ENCODE assay signal across 9 cellular contexts in the genomic region with DNA sequence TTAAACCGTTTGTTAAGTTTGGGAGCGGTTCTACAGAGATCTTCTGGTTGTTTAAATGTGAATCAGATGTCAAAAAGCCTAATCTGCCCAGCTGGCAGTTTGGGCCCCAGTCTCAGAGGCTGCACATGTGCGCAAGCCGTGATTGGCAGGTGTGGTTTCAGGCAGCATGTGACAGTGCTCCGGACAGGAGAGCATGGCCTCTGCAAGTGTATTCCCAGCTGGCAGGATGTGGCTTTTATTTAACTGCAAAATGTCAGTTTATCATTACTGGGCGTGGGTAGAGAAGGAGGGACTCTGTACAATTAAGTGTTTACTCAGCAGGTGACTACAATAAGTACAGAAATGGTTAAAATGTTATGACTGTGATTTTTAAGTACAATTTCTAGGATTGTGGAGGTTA.
DNase-seq lines count a peak whose midpoint lies in the region; ATAC-seq, FAIRE-seq and TF ChIP-seq lines count a peak whose summit lies in the region.
"Had no signal": no experiment of that assay in that cellular context is flagged by ENCODE, and none has a peak within 500 bp of the region (broad histone marks: within the 10 kb centered on the region; RNA-seq: fewer than 3 reads in every experiment).

No MANE protein-coding gene starts in this region.

- no peak overlapping the region for H3K4me3 ChIP-seq in kidney (ENCODE audit: low read length in 2 of 2)

- CTCF ChIA-PET in GM10248 (lab: Yijun Ruan, JAX), result no interaction called here

- no peak for TF ChIP-seq CTCF in GM10248 (IDR thresholded peaks at IDR 0.05; ENCODE audit: control extremely low read depth, extremely low read depth, low read depth, missing control alignments)
- no peak for TF ChIP-seq CTCF in kidney (IDR thresholded peaks at IDR 0.05; ENCODE audit: borderline replicate concordance, extremely low read depth, insufficient read depth)

- intact Hi-C loops in kidney (cut with DNase I), result no loop called here

- POLR2A ChIA-PET in GM10248 (lab: Yijun Ruan, JAX), result no interaction called here

- peaks cover 3 to 23% of the 10 kb centered on the region in 2 donors for H3K4me1 ChIP-seq in kidney (ENCODE audit: control insufficient read depth in 1 of 2, insufficient read depth in 1 of 2, low read depth in 1 of 2, low read length in 2 of 2)

- DNase-seq in GM10248 (ENCODE audit: extremely low spot score), result peak; percentile 45
- DNase-seq in T follicular helper cell (ENCODE audit: low read depth), result peak; percentile 3
- DNase-seq in kidney, result peak; percentile 66
- DNase-seq in cerebellar nuclear complex (lab: John Stamatoyannopoulos, UW), result no peak
- DNase-seq in retina, result no peak

- H3K27ac ChIP-seq in kidney (ENCODE audit: low read depth in 2 of 2, low read length in 2 of 2), result no peak overlapping the region

- ATAC-seq in GM21367 (IDR thresholded peaks at IDR 0.05; ENCODE audit: unreplicated experiment), result peak; percentile 63
- ATAC-seq in HG03571 (IDR thresholded peaks at IDR 0.05; ENCODE audit: unreplicated experiment), result peak; percentile 69
- ATAC-seq in esophagus mucosa, result no peak

- FAIRE-seq in kidney (lab: Jason Lieb, UNC), result no peak
- FAIRE-seq: TTC549 had no signal

- no peaks in the 10 kb centered on the region for H3K36me3 ChIP-seq in kidney (ENCODE audit: control insufficient read depth in 1 of 2, insufficient read depth in 2 of 2, low read length in 2 of 2)

- H3K9me3 ChIP-seq in kidney (ENCODE audit: control insufficient read depth in 1 of 2, low read length in 2 of 2), result no peaks in the 10 kb centered on the region

- H3K9ac ChIP-seq in kidney (ENCODE audit: low read length in 2 of 2), result no peak overlapping the region

Comparison
In these comparisons a context has a peak if more than half of its experiments do, and no peak if none do; other contexts are left out.
1. DNase-seq: peak in GM10248 (single experiment), T follicular helper cell (single experiment) and kidney (single experiment); none in cerebellar nuclear complex (0 of 2) and retina (single experiment).